In genomic region chr2:233854241-233854981, GRCh38 we compare ENCODE assay signal across 1 cellular context.
A peak's percentile ranks its signal among the peaks of the same experiment; 100 is the strongest.
TF ChIP-seq lines count a peak whose summit lies in the region.

TSS of gene HJURP (minus strand) at chr2:233854535. CDS start at chr2:233854500, 35 bp downstream.

TF ChIP-seq in K562, 482 proteins besides CTCF, POLR2A, EP300 and RAD21 (continued from another document and continues in another):
- TF ChIP-seq GTF3C2 (IDR thresholded peaks at IDR 0.05; ENCODE audit: borderline replicate concordance, extremely low read depth, insufficient read length) (no peak), FOXJ3 (CRISPR knock-in tag; IDR thresholded peaks at IDR 0.05) (no peak), ZNF232 (CRISPR knock-in tag; IDR thresholded peaks at IDR 0.05) (no peak), ZBTB2 (IDR thresholded peaks at IDR 0.05) (peak; percentile 43; the same call in 1 of the 2 replicates), MCM3 (IDR thresholded peaks at IDR 0.05) (no peak), ATF3 (IDR thresholded peaks at IDR 0.05) (peak; percentile 72), ATF3 (CRISPR knock-in tag; conservative IDR thresholded peaks at IDR 0.05) (0 out of 2 replicates have a peak, but pooled peaks have one; percentile 51), ZFP36 (IDR thresholded peaks at IDR 0.05; ENCODE audit: low read depth, low read length, partially characterized antibody) (no peak), U2AF2 (optimal IDR thresholded peaks at IDR 0.05; ENCODE audit: low read depth, low read length) (no peak), ZNF23 (CRISPR knock-in tag; IDR thresholded peaks at IDR 0.05) (no peak), XRCC3 (IDR thresholded peaks at IDR 0.05) (no peak), ZNF143 (CRISPR knock-in tag; IDR thresholded peaks at IDR 0.05) (no peak; the same call in 1 of the 2 replicates), HSF4 (CRISPR knock-in tag; IDR thresholded peaks at IDR 0.05; ENCODE audit: borderline replicate concordance) (no peak), STAT5B (CRISPR knock-in tag; IDR thresholded peaks at IDR 0.05) (no peak), ADNP (tag; IDR thresholded peaks at IDR 0.05) (no peak), NFRKB (IDR thresholded peaks at IDR 0.05; ENCODE audit: low read depth) (peak; percentile 66; the same call in 1 of the 2 replicates), ZNF165 (CRISPR knock-in tag; IDR thresholded peaks at IDR 0.05; ENCODE audit: borderline replicate concordance) (no peak), OTX1 (CRISPR knock-in tag; IDR thresholded peaks at IDR 0.05) (no peak), MAZ (CRISPR knock-in tag; conservative IDR thresholded peaks at IDR 0.05 in 1 of 2, IDR thresholded peaks at IDR 0.05 in 1 of 2) (0 out of 4 replicates have a peak, but pooled peaks of 1 of the 2 experiments have one; percentile 47), HNRNPUL1 (IDR thresholded peaks at IDR 0.05; ENCODE audit: low read length) (no peak), MYC (IDR thresholded peaks at IDR 0.05; ENCODE audit: low read depth, low read length) (peak; percentile 45; the same call in 1 of the 2 replicates), MYC (CRISPR knock-in tag; IDR thresholded peaks at IDR 0.05; ENCODE audit: borderline replicate concordance, low read depth) (no peak), HDGF (IDR thresholded peaks at IDR 0.05) (no peak), REST (CRISPR knock-in tag; IDR thresholded peaks at IDR 0.05; ENCODE audit: low read depth) (no peak), DACH1 (IDR thresholded peaks at IDR 0.05; ENCODE audit: partially characterized antibody) (peak; percentile 87), ZNF197 (CRISPR knock-in tag; IDR thresholded peaks at IDR 0.05; ENCODE audit: low read depth) (no peak), BMI1 (IDR thresholded peaks at IDR 0.05; ENCODE audit: low read length) (no peak), SLC30A9 (CRISPR knock-in tag; IDR thresholded peaks at IDR 0.05) (no peak), ZHX1 (conservative IDR thresholded peaks at IDR 0.05; ENCODE audit: low read length) (no peak), ESRRB (CRISPR knock-in tag; IDR thresholded peaks at IDR 0.05; ENCODE audit: borderline replicate concordance) (no peak), ZNF707 (CRISPR knock-in tag; conservative IDR thresholded peaks at IDR 0.05) (no peak), SNIP1 (IDR thresholded peaks at IDR 0.05; ENCODE audit: low read depth) (no peak), ZNF717 (CRISPR knock-in tag; IDR thresholded peaks at IDR 0.05) (no peak), ZNF280A (IDR thresholded peaks at IDR 0.05; ENCODE audit: low read depth, partially characterized antibody) (no peak), PYGO2 (tag; IDR thresholded peaks at IDR 0.05) (no peak), KLF13 (tag; IDR thresholded peaks at IDR 0.05; ENCODE audit: borderline replicate concordance, low read depth) (no peak), CAMTA2 (CRISPR knock-in tag; conservative IDR thresholded peaks at IDR 0.05) (no peak), SAFB (IDR thresholded peaks at IDR 0.05; ENCODE audit: borderline replicate concordance, low read depth, low read length) (no peak), SIX5 (IDR thresholded peaks at IDR 0.05; ENCODE audit: borderline replicate concordance in 1 of 2, insufficient read depth in 1 of 2, low read depth in 1 of 2, low read length in 2 of 2) (no peak), SPI1 (IDR thresholded peaks at IDR 0.05; ENCODE audit: borderline replicate concordance, low read depth, low read length) (0 out of 2 replicates have a peak, but pooled peaks have one; percentile 8), ZNF79 (CRISPR knock-in tag; IDR thresholded peaks at IDR 0.05; ENCODE audit: low read depth) (no peak), HOXB6 (CRISPR knock-in tag; IDR thresholded peaks at IDR 0.05; ENCODE audit: borderline replicate concordance) (no peak), MYBL2 (IDR thresholded peaks at IDR 0.05; ENCODE audit: low read depth) (peak; percentile 97), MYBL2 (CRISPR knock-in tag; IDR thresholded peaks at IDR 0.05; ENCODE audit: borderline replicate concordance) (peak; percentile 89; the same call in 1 of the 2 replicates), CTCFL (IDR thresholded peaks at IDR 0.05; ENCODE audit: borderline replicate concordance, insufficient read depth, low read depth, low read length, poor library complexity, severe bottlenecking) (no peak), NUFIP1 (IDR thresholded peaks at IDR 0.05; ENCODE audit: partially characterized antibody) (no peak), PML (IDR thresholded peaks at IDR 0.05; ENCODE audit: low read length) (peak; percentile 45; the same call in 1 of the 2 replicates), FOXK2 (conservative IDR thresholded peaks at IDR 0.05 in 1 of 2, IDR thresholded peaks at IDR 0.05 in 1 of 2; ENCODE audit: low read depth in 2 of 2) (no peak)
